13 cellular contexts compared by ENCODE assay signal in the genomic region with DNA sequence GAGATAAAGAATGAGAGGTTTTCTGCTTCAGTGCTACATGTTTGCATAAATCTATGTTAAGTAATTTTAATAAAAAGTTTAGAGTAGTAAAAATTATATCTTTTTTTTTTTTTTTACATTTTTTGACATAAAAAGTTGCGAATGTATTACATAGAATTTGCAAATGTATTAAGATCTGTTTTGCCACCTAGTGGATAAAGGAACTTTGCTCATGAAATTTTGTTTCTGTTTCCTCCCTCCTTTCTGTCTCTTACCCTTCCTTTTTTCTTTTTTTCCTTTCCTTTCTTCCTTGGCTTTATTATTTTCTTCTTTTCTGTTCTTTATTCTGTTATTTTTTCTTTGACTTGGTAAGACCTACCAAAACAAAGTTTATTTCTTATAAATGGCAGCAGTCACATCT. TPM values are rescaled to one million over a fixed set of nuclear protein-coding genes. Genes with fewer than 3 reads are reported as not detected.
DNase-seq lines count a peak whose midpoint lies in the region; FAIRE-seq and TF ChIP-seq lines count a peak whose summit lies in the region.
"Had no signal": no experiment of that assay in that cellular context is flagged by ENCODE, and none has a peak within 500 bp of the region (broad histone marks: within the 10 kb centered on the region; RNA-seq: fewer than 3 reads in every experiment).

No MANE protein-coding gene starts in this region.

- no peak overlapping the region for H3K4me3 Mint-ChIP-seq in immature natural killer cell
- H3K4me3 Mint-ChIP-seq: CD4-positive, CD25-positive, alpha-beta regulatory T cell had no signal

- no peak overlapping the region for H3K27ac Mint-ChIP-seq in immature natural killer cell
- H3K27ac Mint-ChIP-seq: CD4-positive, CD25-positive, alpha-beta regulatory T cell had no signal

- H3K9me3 Mint-ChIP-seq in immature natural killer cell, result no peaks in the 10 kb centered on the region
- H3K9me3 Mint-ChIP-seq: CD4-positive, CD25-positive, alpha-beta regulatory T cell had no signal

- DNase-seq in GM13977 (ENCODE audit: low spot score), result no peak
- DNase-seq in RWPE1 (ENCODE audit: low spot score), result no peak
- DNase-seq in frontal cortex (ENCODE audit: low spot score in 2 of 2), result no peak
- DNase-seq in NK-92 treated with Interleukin-12 subunit alpha and Interleukin-12 subunit beta, amount 100 ng/mL, for 24 hours (lab: John Stamatoyannopoulos, UW), result no peak
- no peak for DNase-seq in activated T-cell treated with anti-CD3 and anti-CD28 coated beads, Interleukin-2, amount 50 U/mL, for 48 hours
- DNase-seq in GM13976 (ENCODE audit: low spot score), result no peak
- DNase-seq in immature natural killer cell, result no peak
- DNase-seq: CD4-positive, CD25-positive, alpha-beta regulatory T cell; glutamatergic neuron; mucosa of descending colon; NCI-H187 treated with DMSO at 0.1 percent for 48 hours had no signal

- peak; percentile 17; the same call in 1 of the 2 replicates for TF ChIP-seq CTCF in 22Rv1 (IDR thresholded peaks at IDR 0.05)
- peak; percentile 30 for TF ChIP-seq CTCF in GM13977 (IDR thresholded peaks at IDR 0.05; ENCODE audit: extremely low read depth, insufficient read depth, missing control alignments)
- TF ChIP-seq CTCF in RWPE1 (conservative IDR thresholded peaks at IDR 0.05; ENCODE audit: low read depth), result 0 out of 2 replicates have a peak, but pooled peaks have one; percentile 14
- no peak for TF ChIP-seq CTCF in GM13976 (IDR thresholded peaks at IDR 0.05; ENCODE audit: borderline replicate concordance, control extremely low read depth, extremely low read depth, insufficient read depth, missing control alignments)

- POLR2A ChIA-PET in RWPE1 (lab: Yijun Ruan, JAX; ENCODE audit: low non-redundant PET), result no interaction called here

- peaks cover 19 to 39% (median 34%) of the 10 kb centered on the region in 3 donors for H3K36me3 Mint-ChIP-seq in immature natural killer cell

- H3K4me1 Mint-ChIP-seq in immature natural killer cell, result no peaks in the 10 kb centered on the region

- CTCF ChIA-PET in RWPE1 (lab: Yijun Ruan, JAX), result interaction anchor here (0.6 kb wide), 1 partner anchor 98 kb away, joined by 3 read pairs; no protein-coding TSS in a partner anchor

- in situ Hi-C loops in GM13977 (cut with MboI; ENCODE audit: low pct_unique_long_range_greater_than_20kb, low sequenced_read_pairs, unreplicated experiment) (loop anchor here (25.0 kb wide), 1 partner anchor 252 kb away; no protein-coding TSS in a partner anchor), GM13976 (cut with MboI; ENCODE audit: low sequenced_read_pairs, unreplicated experiment) (no loop called here)

- peak; percentile 66 for FAIRE-seq in frontal cortex (lab: Jason Lieb, UNC)
- FAIRE-seq: bronchial epithelial cell had no signal

- no peaks in the 10 kb centered on the region for H3K27me3 Mint-ChIP-seq in immature natural killer cell (ENCODE audit: low read depth in 3 of 3)
- H3K27me3 Mint-ChIP-seq: CD4-positive, CD25-positive, alpha-beta regulatory T cell had no signal

- no peak overlapping the region for H3K27ac ChIP-seq in 22Rv1
- H3K27ac ChIP-seq in RWPE1, result no peak overlapping the region

RNA-seq across cellular contexts. Expression of gene UTS2B, which starts 58.5 kb away (rescaled TPM):
- 0.41 TPM for total RNA-seq in frontal cortex
- polyA plus RNA-seq in immature natural killer cell, result not detected
- total RNA-seq: bronchial epithelial cell; CD4-positive, CD25-positive, alpha-beta regulatory T cell had no signal
- polyA plus RNA-seq: CD4-positive, CD25-positive, alpha-beta regulatory T cell had no signal

RNA-seq across cellular contexts. Expression of gene CCDC50, which starts 59.6 kb away (rescaled TPM):
- 83.2 TPM for total RNA-seq in frontal cortex
- polyA plus RNA-seq in immature natural killer cell, result 10 to 100 TPM; 11.1 to 19.8 (median 15.9) TPM
